Comparison of ENCODE assay signal across 19 cellular contexts in the genomic region with DNA sequence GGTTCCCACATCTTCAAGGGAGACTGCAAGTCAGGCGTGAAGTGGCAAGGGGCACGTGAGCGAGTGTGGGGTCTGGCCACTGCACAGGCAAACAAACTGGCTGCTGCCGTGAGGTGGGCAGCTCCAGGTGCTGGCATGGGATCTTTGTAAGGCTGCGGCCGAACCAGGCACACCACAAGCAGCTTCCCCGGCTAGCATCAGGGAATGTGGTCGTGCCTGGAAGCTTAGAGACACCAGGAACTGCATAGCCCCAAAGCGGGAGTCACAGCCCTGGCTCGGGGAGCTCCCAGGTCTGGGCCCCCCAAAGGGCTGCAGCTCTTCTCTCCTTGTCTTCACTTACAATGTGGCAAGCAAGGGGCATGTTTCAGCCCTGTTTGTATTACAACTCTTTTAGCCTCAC.
DNase-seq lines count a peak whose midpoint lies in the region; ATAC-seq, FAIRE-seq and TF ChIP-seq lines count a peak whose summit lies in the region.
"Had no signal": no experiment of that assay in that cellular context is flagged by ENCODE, and none has a peak within 500 bp of the region (broad histone marks: within the 10 kb centered on the region; RNA-seq: fewer than 3 reads in every experiment).

No MANE protein-coding gene starts in this region.

- no peak overlapping the region for H2BK120ac ChIP-seq in mesenchymal stem cell (ENCODE audit: low read depth, low read length)

- no peak overlapping the region for H2BK5ac ChIP-seq in mesenchymal stem cell (ENCODE audit: low read depth, low read length, poor library complexity, severe bottlenecking)

- H3K27ac Mint-ChIP-seq in endodermal cell: peak overlapping the region; percentile 66
- H3K27ac Mint-ChIP-seq in stimulated activated effector memory CD8-positive, alpha-beta T cell treated with anti-CD3 and anti-CD28 coated beads, Interleukin-12 subunit alpha, Interleukin-12 subunit beta, amount 100 ng/mL, for 72 hours: no peak overlapping the region
- H3K27ac Mint-ChIP-seq: CD14-positive monocyte; CD4-positive, alpha-beta memory T cell; GM23338; HFFc6 had no signal

- peak; percentile 22 for DNase-seq in RWPE2 (ENCODE audit: low spot score)
- DNase-seq in endodermal cell: no peak
- DNase-seq in mesenchymal stem cell: no peak
- DNase-seq in stimulated activated effector memory CD8-positive, alpha-beta T cell treated with anti-CD3 and anti-CD28 coated beads, Interleukin-12 subunit alpha, Interleukin-12 subunit beta, amount 100 ng/mL, for 72 hours (ENCODE audit: low spot score in 2 of 2): no peak
- DNase-seq in GM12892 (ENCODE audit: insufficient read length): no peak
- DNase-seq in medulla oblongata (ENCODE audit: extremely low spot score): no peak
- DNase-seq in epidermal melanocyte (ENCODE audit: insufficient read length, low spot score): no peak
- DNase-seq: 8988T; CD4-positive, alpha-beta memory T cell; DMS153; DMS79; GDM1; H7; HFFc6 had no signal

- H3K9ac ChIP-seq in endodermal cell (ENCODE audit: extremely low read depth, low read length, poor library complexity, severe bottlenecking) (no peak overlapping the region), mesenchymal stem cell (ENCODE audit: low read length) (no peak overlapping the region)
- H3K9ac ChIP-seq: BLaER1 had no signal

- H3K4me3 ChIP-seq in RWPE2 (ENCODE audit: severe bottlenecking): no peak overlapping the region
- H3K4me3 ChIP-seq in endodermal cell (ENCODE audit: low read length): no peak overlapping the region
- no peak overlapping the region for H3K4me3 ChIP-seq in mesenchymal stem cell (ENCODE audit: insufficient read depth in 1 of 2, low read depth in 1 of 2, low read length in 2 of 2)
- H3K4me3 ChIP-seq: BLaER1, GM23338 had no signal

- no peaks in the 10 kb centered on the region for H3K9me3 Mint-ChIP-seq in endodermal cell
- H3K9me3 Mint-ChIP-seq in stimulated activated effector memory CD8-positive, alpha-beta T cell treated with anti-CD3 and anti-CD28 coated beads, Interleukin-12 subunit alpha, Interleukin-12 subunit beta, amount 100 ng/mL, for 72 hours: no peaks in the 10 kb centered on the region
- H3K9me3 Mint-ChIP-seq: GM23338, HFFc6 had no signal

- H3K4ac ChIP-seq in mesenchymal stem cell (ENCODE audit: low read depth in 1 of 2, low read length in 2 of 2): no peak overlapping the region

- H3K4me3 Mint-ChIP-seq in endodermal cell: no peak overlapping the region
- no peak overlapping the region for H3K4me3 Mint-ChIP-seq in stimulated activated effector memory CD8-positive, alpha-beta T cell treated with anti-CD3 and anti-CD28 coated beads, Interleukin-12 subunit alpha, Interleukin-12 subunit beta, amount 100 ng/mL, for 72 hours
- H3K4me3 Mint-ChIP-seq: CD14-positive monocyte; CD4-positive, alpha-beta memory T cell; GM23338; HFFc6 had no signal

- no peaks in the 10 kb centered on the region for H3K79me1 ChIP-seq in mesenchymal stem cell (replicated peaks; ENCODE audit: low read length, poor library complexity, severe bottlenecking)

- H2AFZ ChIP-seq in mesenchymal stem cell (ENCODE audit: low read depth, low read length): no peak overlapping the region
- H2AFZ ChIP-seq: GM23338 had no signal

- H3K4me2 ChIP-seq in mesenchymal stem cell (ENCODE audit: low read length, poor library complexity, severe bottlenecking): no peak overlapping the region
- H3K4me2 ChIP-seq: BLaER1, GM23338 had no signal

- no peak overlapping the region for H2BK12ac ChIP-seq in mesenchymal stem cell (ENCODE audit: low read length in 2 of 2)

- no peaks in the 10 kb centered on the region for H3K27me3 ChIP-seq in RWPE2 (ENCODE audit: insufficient read depth, poor library complexity, severe bottlenecking)
- H3K27me3 ChIP-seq in endodermal cell (ENCODE audit: control insufficient read depth, insufficient read depth, low read length, poor library complexity, severe bottlenecking): no peaks in the 10 kb centered on the region
- no peaks in the 10 kb centered on the region for H3K27me3 ChIP-seq in mesenchymal stem cell (ENCODE audit: control insufficient read depth in 1 of 2, insufficient read depth in 1 of 2, low read length in 2 of 2)
- H3K27me3 ChIP-seq: BLaER1 had no signal

- H3K9me3 ChIP-seq in RWPE2 (ENCODE audit: severe bottlenecking) (no peaks in the 10 kb centered on the region), endodermal cell (ENCODE audit: control insufficient read depth, low read length) (no peaks in the 10 kb centered on the region), mesenchymal stem cell (ENCODE audit: control insufficient read depth, low read length) (no peaks in the 10 kb centered on the region)
- H3K9me3 ChIP-seq: BLaER1 had no signal

- no peaks in the 10 kb centered on the region for H3K4me1 Mint-ChIP-seq in endodermal cell
- no peaks in the 10 kb centered on the region for H3K4me1 Mint-ChIP-seq in stimulated activated effector memory CD8-positive, alpha-beta T cell treated with anti-CD3 and anti-CD28 coated beads, Interleukin-12 subunit alpha, Interleukin-12 subunit beta, amount 100 ng/mL, for 72 hours
- H3K4me1 Mint-ChIP-seq: CD14-positive monocyte; CD4-positive, alpha-beta memory T cell had no signal

- H3K14ac ChIP-seq in mesenchymal stem cell (ENCODE audit: low read length in 2 of 2): no peak overlapping the region

- H3K36me3 Mint-ChIP-seq in endodermal cell (ENCODE audit: low read depth): no peaks in the 10 kb centered on the region
- no peaks in the 10 kb centered on the region for H3K36me3 Mint-ChIP-seq in stimulated activated effector memory CD8-positive, alpha-beta T cell treated with anti-CD3 and anti-CD28 coated beads, Interleukin-12 subunit alpha, Interleukin-12 subunit beta, amount 100 ng/mL, for 72 hours
- H3K36me3 Mint-ChIP-seq: CD14-positive monocyte; CD4-positive, alpha-beta memory T cell had no signal

- no peak overlapping the region for H2AK5ac ChIP-seq in mesenchymal stem cell (ENCODE audit: low read length, severe bottlenecking)

- H4K91ac ChIP-seq in mesenchymal stem cell (ENCODE audit: low read length): no peak overlapping the region

- no peaks in the 10 kb centered on the region for H3K27me3 Mint-ChIP-seq in endodermal cell (ENCODE audit: insufficient read depth)
- H3K27me3 Mint-ChIP-seq: CD4-positive, alpha-beta memory T cell had no signal

- no peak for FAIRE-seq in GM12892 (lab: Jason Lieb, UNC)
- FAIRE-seq: HTR-8/SVneo had no signal

- H3K36me3 ChIP-seq in RWPE2 (ENCODE audit: low read depth): no peaks in the 10 kb centered on the region
- no peaks in the 10 kb centered on the region for H3K36me3 ChIP-seq in endodermal cell (ENCODE audit: control insufficient read depth, insufficient read depth, low read length)
- H3K36me3 ChIP-seq in mesenchymal stem cell (ENCODE audit: control insufficient read depth in 1 of 2, insufficient read depth in 2 of 2, low read depth in 1 of 2, low read length in 2 of 2): no peaks in the 10 kb centered on the region
- H3K36me3 ChIP-seq: BLaER1 had no signal

- H3K27ac ChIP-seq in RWPE2 (ENCODE audit: poor library complexity, severe bottlenecking): no peak overlapping the region
- no peak overlapping the region for H3K27ac ChIP-seq in endodermal cell (ENCODE audit: low read depth, low read length)
- H3K27ac ChIP-seq in mesenchymal stem cell (ENCODE audit: low read length, poor library complexity, severe bottlenecking): no peak overlapping the region
- H3K27ac ChIP-seq: BLaER1 had no signal

- H4K8ac ChIP-seq in mesenchymal stem cell (ENCODE audit: low read length): peak overlapping the region; percentile 75

- TF ChIP-seq POLR2A in GM12892 (IDR thresholded peaks at IDR 0.05; ENCODE audit: low read depth, low read length): no peak

- no peaks in the 10 kb centered on the region for H3K4me1 ChIP-seq in RWPE2 (ENCODE audit: insufficient read depth, poor library complexity, severe bottlenecking)
- no peaks in the 10 kb centered on the region for H3K4me1 ChIP-seq in endodermal cell (ENCODE audit: control insufficient read depth, insufficient read depth, low read length)
- no peaks in the 10 kb centered on the region for H3K4me1 ChIP-seq in mesenchymal stem cell (ENCODE audit: control insufficient read depth, insufficient read depth, low read depth, low read length)
- H3K4me1 ChIP-seq: BLaER1 had no signal

- H3K18ac ChIP-seq in mesenchymal stem cell (ENCODE audit: low read depth in 1 of 2, low read length in 2 of 2): no peak overlapping the region

- no peak for TF ChIP-seq CTCF in RWPE2 (IDR thresholded peaks at IDR 0.05; ENCODE audit: poor library complexity, severe bottlenecking)
- no peak for TF ChIP-seq CTCF in endodermal cell (conservative IDR thresholded peaks at IDR 0.05)

- H3K23ac ChIP-seq in mesenchymal stem cell (ENCODE audit: low read length in 2 of 2): no peak overlapping the region

- ATAC-seq in RWPE2 (ENCODE audit: low read depth): no peak
- ATAC-seq in stimulated activated effector memory CD8-positive, alpha-beta T cell treated with anti-CD3 and anti-CD28 coated beads, Interleukin-12 subunit alpha, Interleukin-12 subunit beta, amount 100 ng/mL, for 72 hours: peak; percentile 13
- ATAC-seq: GM23338, HCT116 had no signal

- H2BK15ac ChIP-seq in mesenchymal stem cell (ENCODE audit: low read depth, poor library complexity, severe bottlenecking): no peak overlapping the region

- WGBS in endodermal cell (ENCODE audit: insufficient coverage in 1 of 2, insufficient read length in 1 of 2), 2 experiments: 91 to 94% methylated on average over 8 to 10 of the region's 10 CpGs
- 90% methylated on average over 10 of the region's 10 CpGs for WGBS in mesenchymal stem cell
